ENCODE assay signal across 25 cellular contexts in the genomic region with DNA sequence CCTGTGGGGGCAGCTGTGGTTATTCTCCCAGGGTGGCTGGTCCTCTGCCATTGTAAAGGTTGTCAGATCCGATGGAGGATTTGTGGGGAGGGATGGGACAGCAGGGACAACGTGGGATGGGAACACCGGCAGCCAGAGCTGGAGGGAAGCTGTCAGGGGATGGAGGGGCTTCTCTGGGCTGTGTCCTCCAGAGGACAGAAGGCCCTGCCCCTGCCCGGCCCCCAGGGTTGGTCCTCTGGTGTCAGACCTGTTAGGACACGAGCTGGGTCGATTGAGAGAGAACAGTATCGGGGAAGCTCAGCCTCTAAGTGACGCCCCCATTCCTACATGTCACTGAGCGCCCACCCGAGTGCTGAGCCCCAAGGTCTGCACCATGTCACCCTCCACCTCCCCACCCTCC.
"Had no signal": no experiment of that assay in that cellular context is flagged by ENCODE, and none has a peak within 500 bp of the region (broad histone marks: within the 10 kb centered on the region; RNA-seq: fewer than 3 reads in every experiment).

No MANE protein-coding gene starts in this region.

- H3K4me1 ChIP-seq: colonic mucosa, esophagus squamous epithelium, gastroesophageal sphincter, left ventricle myocardium inferior, right atrium auricular region, transverse colon, uterus had no signal

- H3K4me1 Mint-ChIP-seq: naive thymus-derived CD4-positive, alpha-beta T cell; stimulated activated memory B cell treated with anti-CD40 and anti-IgM and Interleukin-4, amounts not matched to agents 10 μg/mL and 1 μg/mL and 100 μg/mL, for 72 hours; stimulated activated naive CD8-positive, alpha-beta T cell treated with anti-CD3 and anti-CD28 coated beads, Interleukin-15, amount 100 ng/mL, for 72 hours had no signal

- H3K27ac ChIP-seq: colonic mucosa, esophagus squamous epithelium, gastroesophageal sphincter, left ventricle myocardium inferior, neutrophil, right atrium auricular region, thoracic aorta, transverse colon, uterus had no signal

- FAIRE-seq: kidney had no signal

- DNase-seq: cerebellar nuclear complex; colonic mucosa; dermis blood vessel endothelial cell; esophagus squamous epithelium; foreskin fibroblast; glutamatergic neuron; kidney; left cardiac atrium; left ventricle myocardium inferior; mesendoderm; naive thymus-derived CD4-positive, alpha-beta T cell; nephron progenitor cell; posterior cingulate gyrus; stimulated activated CD4-positive, alpha-beta T cell treated with anti-CD3 and anti-CD28 coated beads, Interleukin-4, amount 100 ng/mL, for 24 hours; stimulated activated naive CD8-positive, alpha-beta T cell treated with anti-CD3 and anti-CD28 coated beads, Interleukin-15, amount 100 ng/mL, for 72 hours; substantia nigra; transverse colon; uterus had no signal

- H3K36me3 ChIP-seq: colonic mucosa, esophagus squamous epithelium, gastroesophageal sphincter, left ventricle myocardium inferior, neutrophil, right atrium auricular region, thoracic aorta, transverse colon, uterus had no signal

- H3K4me3 ChIP-seq: colonic mucosa, esophagus squamous epithelium, gastroesophageal sphincter, left ventricle myocardium inferior, lung, right atrium auricular region, smooth muscle cell, thoracic aorta, transverse colon, uterus had no signal

- H3K36me3 Mint-ChIP-seq: stimulated activated memory B cell treated with anti-CD40 and anti-IgM and Interleukin-4, amounts not matched to agents 10 μg/mL and 1 μg/mL and 100 μg/mL, for 72 hours had no signal

- H3K4me3 Mint-ChIP-seq: naive thymus-derived CD4-positive, alpha-beta T cell; nephron progenitor cell; stimulated activated memory B cell treated with anti-CD40 and anti-IgM and Interleukin-4, amounts not matched to agents 10 μg/mL and 1 μg/mL and 100 μg/mL, for 72 hours; stimulated activated naive CD8-positive, alpha-beta T cell treated with anti-CD3 and anti-CD28 coated beads, Interleukin-15, amount 100 ng/mL, for 72 hours had no signal

- H3K9me3 ChIP-seq: colonic mucosa, neutrophil, uterus had no signal

- H3K27ac Mint-ChIP-seq: naive thymus-derived CD4-positive, alpha-beta T cell; nephron progenitor cell; stimulated activated memory B cell treated with anti-CD40 and anti-IgM and Interleukin-4, amounts not matched to agents 10 μg/mL and 1 μg/mL and 100 μg/mL, for 72 hours; stimulated activated naive CD8-positive, alpha-beta T cell treated with anti-CD3 and anti-CD28 coated beads, Interleukin-15, amount 100 ng/mL, for 72 hours had no signal

- H3K27me3 ChIP-seq: colonic mucosa, esophagus squamous epithelium, neutrophil, right atrium auricular region, transverse colon, uterus had no signal

- H3K4me2 ChIP-seq: smooth muscle cell had no signal

- H3K27me3 Mint-ChIP-seq: stimulated activated naive CD8-positive, alpha-beta T cell treated with anti-CD3 and anti-CD28 coated beads, Interleukin-15, amount 100 ng/mL, for 72 hours had no signal
